ENCODE assay signal across 1 cellular context in the genomic region with DNA sequence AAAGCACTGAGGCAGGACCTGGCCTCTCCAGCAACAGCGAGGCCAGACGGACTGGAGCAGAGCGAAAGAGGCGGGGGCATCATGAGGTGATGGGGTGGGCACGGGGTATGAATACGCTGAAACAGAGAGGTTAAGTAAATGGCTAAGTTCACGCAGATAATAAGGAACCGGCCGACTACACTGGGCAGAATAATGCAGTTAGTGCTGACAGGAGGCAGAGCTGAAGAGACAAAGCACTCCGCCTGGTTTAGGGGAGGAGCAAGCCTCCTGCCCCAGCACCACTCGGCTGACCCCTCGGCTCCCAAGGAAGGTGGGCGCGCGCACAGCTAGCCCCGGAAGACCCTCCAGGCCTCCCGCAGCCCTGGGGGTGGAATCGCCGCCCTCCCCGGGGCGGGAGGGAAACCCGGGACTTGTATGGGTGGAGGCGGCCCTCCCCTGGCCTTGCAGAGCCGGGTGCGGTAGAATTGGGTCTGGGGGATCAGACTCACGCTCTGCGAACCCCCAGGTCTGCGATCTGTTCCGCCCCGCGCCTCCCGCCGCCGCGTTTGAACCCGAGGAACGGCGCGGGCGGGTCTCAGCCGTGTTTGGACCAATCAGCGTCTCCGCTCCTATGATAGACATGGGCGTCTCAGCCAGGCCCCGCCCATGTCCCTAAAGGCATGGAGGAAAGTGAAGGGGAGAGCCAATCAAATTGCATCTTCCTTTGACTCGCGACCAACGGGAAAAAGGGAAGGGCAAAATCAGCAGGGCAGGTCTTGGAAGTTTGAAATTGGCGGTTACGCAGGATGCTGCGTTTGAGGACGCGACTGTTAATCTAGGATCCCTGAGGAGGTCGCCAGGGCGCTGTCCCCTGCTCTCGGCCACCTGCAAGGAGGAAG.
A peak's percentile ranks its signal among the peaks of the same experiment; 100 is the strongest.
TF ChIP-seq lines count a peak whose summit lies in the region.

A gene with protein sequence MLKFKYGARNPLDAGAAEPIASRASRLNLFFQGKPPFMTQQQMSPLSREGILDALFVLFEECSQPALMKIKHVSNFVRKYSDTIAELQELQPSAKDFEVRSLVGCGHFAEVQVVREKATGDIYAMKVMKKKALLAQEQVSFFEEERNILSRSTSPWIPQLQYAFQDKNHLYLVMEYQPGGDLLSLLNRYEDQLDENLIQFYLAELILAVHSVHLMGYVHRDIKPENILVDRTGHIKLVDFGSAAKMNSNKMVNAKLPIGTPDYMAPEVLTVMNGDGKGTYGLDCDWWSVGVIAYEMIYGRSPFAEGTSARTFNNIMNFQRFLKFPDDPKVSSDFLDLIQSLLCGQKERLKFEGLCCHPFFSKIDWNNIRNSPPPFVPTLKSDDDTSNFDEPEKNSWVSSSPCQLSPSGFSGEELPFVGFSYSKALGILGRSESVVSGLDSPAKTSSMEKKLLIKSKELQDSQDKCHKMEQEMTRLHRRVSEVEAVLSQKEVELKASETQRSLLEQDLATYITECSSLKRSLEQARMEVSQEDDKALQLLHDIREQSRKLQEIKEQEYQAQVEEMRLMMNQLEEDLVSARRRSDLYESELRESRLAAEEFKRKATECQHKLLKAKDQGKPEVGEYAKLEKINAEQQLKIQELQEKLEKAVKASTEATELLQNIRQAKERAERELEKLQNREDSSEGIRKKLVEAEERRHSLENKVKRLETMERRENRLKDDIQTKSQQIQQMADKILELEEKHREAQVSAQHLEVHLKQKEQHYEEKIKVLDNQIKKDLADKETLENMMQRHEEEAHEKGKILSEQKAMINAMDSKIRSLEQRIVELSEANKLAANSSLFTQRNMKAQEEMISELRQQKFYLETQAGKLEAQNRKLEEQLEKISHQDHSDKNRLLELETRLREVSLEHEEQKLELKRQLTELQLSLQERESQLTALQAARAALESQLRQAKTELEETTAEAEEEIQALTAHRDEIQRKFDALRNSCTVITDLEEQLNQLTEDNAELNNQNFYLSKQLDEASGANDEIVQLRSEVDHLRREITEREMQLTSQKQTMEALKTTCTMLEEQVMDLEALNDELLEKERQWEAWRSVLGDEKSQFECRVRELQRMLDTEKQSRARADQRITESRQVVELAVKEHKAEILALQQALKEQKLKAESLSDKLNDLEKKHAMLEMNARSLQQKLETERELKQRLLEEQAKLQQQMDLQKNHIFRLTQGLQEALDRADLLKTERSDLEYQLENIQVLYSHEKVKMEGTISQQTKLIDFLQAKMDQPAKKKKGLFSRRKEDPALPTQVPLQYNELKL (N-terminal part only) (minus strand): TSS at position 560 of the 878 bp plus-strand sequence. CDS start 1,152 bp downstream, outside the sequence.

TF ChIP-seq in A549, 52 proteins besides CTCF, POLR2A, EP300 and RAD21 (continued from another document):
- TF ChIP-seq CBX8 (IDR thresholded peaks at IDR 0.05) = no peak
- peak; percentile 58; the same call in 1 of the 2 replicates for TF ChIP-seq RFX5 (IDR thresholded peaks at IDR 0.05)
- TF ChIP-seq KDM5A (IDR thresholded peaks at IDR 0.05) = peak; percentile 59
- TF ChIP-seq HEYL (CRISPR knock-in tag; IDR thresholded peaks at IDR 0.05) = no peak
- no peak for TF ChIP-seq BHLHE40 (IDR thresholded peaks at IDR 0.05; ENCODE audit: low read depth, low read length)
- no peak for TF ChIP-seq EHMT2 (IDR thresholded peaks at IDR 0.05; ENCODE audit: low read depth)
- TF ChIP-seq JUNB (IDR thresholded peaks at IDR 0.05) = no peak
- TF ChIP-seq CHD2 (IDR thresholded peaks at IDR 0.05; ENCODE audit: low read length, partially characterized antibody) = no peak
- no peak for TF ChIP-seq MAZ (IDR thresholded peaks at IDR 0.05; ENCODE audit: borderline replicate concordance, low read depth, low read length)
- TF ChIP-seq PHF8 (IDR thresholded peaks at IDR 0.05; ENCODE audit: borderline replicate concordance, low read depth) = 0 out of 2 replicates have a peak, but pooled peaks have one; percentile 18
- no peak for TF ChIP-seq FOXS1 (CRISPR knock-in tag; IDR thresholded peaks at IDR 0.05)
- TF ChIP-seq JUN (IDR thresholded peaks at IDR 0.05) = 0 out of 5 replicates have a peak, but pooled peaks of 1 of the 2 experiments have one; percentile 36
- TF ChIP-seq, protein P1, sequence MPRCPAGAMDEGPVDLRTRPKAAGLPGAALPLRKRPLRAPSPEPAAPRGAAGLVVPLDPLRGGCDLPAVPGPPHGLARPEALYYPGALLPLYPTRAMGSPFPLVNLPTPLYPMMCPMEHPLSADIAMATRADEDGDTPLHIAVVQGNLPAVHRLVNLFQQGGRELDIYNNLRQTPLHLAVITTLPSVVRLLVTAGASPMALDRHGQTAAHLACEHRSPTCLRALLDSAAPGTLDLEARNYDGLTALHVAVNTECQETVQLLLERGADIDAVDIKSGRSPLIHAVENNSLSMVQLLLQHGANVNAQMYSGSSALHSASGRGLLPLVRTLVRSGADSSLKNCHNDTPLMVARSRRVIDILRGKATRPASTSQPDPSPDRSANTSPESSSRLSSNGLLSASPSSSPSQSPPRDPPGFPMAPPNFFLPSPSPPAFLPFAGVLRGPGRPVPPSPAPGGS (IDR thresholded peaks at IDR 0.05) = no peak
- no peak for TF ChIP-seq MYC (IDR thresholded peaks at IDR 0.05; ENCODE audit: borderline replicate concordance, low read length)
TF ChIP-seq in A549: peak in this region for 8.
